Comparison of ENCODE assay signal across 8 cellular contexts in the genomic region with DNA sequence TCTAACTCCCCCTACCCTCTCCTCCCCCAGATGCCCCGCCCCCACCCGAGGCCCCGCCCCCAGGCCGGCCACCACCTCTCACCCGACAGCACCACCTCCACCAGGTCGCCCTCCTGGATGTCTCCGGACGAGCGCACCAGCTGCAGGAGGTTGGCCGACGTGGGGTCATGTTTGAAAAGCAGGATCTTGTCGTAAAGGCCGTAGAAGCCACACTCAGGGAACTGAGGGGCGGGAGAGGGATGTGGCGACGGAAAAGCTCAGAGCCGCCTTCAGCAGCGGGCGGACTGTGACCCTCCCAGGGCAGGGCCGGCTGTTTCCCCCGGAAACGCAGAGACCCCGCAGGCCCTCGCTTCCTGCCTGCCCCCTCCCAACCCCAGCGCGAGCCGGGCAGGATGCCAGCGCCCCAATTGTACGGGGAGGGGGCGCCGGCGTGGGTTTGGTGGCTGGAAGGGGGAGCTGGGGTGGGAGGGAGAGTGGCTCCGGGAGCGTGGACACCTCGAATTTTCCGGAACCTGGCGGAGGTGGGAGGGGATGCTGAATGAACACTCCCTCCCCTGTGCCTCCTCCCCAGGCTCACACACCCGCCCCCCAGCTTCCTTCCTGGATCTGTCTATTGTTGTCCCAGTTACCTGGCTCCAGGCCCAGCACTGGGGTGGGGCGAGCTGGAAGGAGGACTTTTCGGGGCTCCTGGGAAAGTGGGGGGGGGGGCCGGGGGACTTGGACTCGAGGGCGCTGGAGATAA. TPM values are rescaled to one million over a fixed set of nuclear protein-coding genes. Genes with fewer than 3 reads are reported as not detected.
DNase-seq lines count a peak whose midpoint lies in the region; ATAC-seq, FAIRE-seq and TF ChIP-seq lines count a peak whose summit lies in the region.

No MANE protein-coding gene starts in this region.

- no peaks in the 10 kb centered on the region for H3K9me3 ChIP-seq in kidney (ENCODE audit: control insufficient read depth in 1 of 2, low read length in 2 of 2)

- DNase-seq in GM12864 (ENCODE audit: low read depth) (no peak), NCI-H146 treated with DMSO at 0.1 percent for 48 hours (lab: John Stamatoyannopoulos, UW; ENCODE audit: unreplicated experiment) (peak; percentile 61), activated B cell treated with CpG ODN at 0.5 μM for 24 hours (peak; percentile 53), cardiac fibroblast (ENCODE audit: low read depth in 2 of 2) (peak; percentile 82 to 91), kidney (peak; percentile 97), NCI-H1930 (lab: John Stamatoyannopoulos, UW) (no peak)
- DNase-seq in stimulated activated CD4-positive, alpha-beta T cell treated with anti-CD3 and anti-CD28 coated beads, Interleukin-15, amount 100 ng/mL, for 24 hours, result peak; percentile 81

- H3K4me1 ChIP-seq in kidney (ENCODE audit: control insufficient read depth in 1 of 2, insufficient read depth in 1 of 2, low read depth in 1 of 2, low read length in 2 of 2), result peaks cover 10 to 15% of the 10 kb centered on the region in 2 donors

- peak overlapping the region; percentile 72 for H3K4me3 ChIP-seq in GM12864 (ENCODE audit: low read depth, low read length)
- peak overlapping the region; percentile 69 to 75 for H3K4me3 ChIP-seq in cardiac fibroblast (replicated peaks in 1 of 2; ENCODE audit: low read depth in 2 of 2, low read length in 2 of 2)
- peak overlapping the region; percentile 72 to 83 for H3K4me3 ChIP-seq in kidney (ENCODE audit: low read length in 2 of 2)

- peaks cover 42% of the 10 kb centered on the region for H3K36me3 Mint-ChIP-seq in activated B cell treated with CpG ODN at 0.5 μM for 24 hours (ENCODE audit: low read depth)

- peak overlapping the region; percentile 79 to 95 for H3K27ac ChIP-seq in kidney (ENCODE audit: low read depth in 2 of 2, low read length in 2 of 2)

- POLR2A ChIA-PET in activated B cell treated with CpG ODN at 0.5 μM for 24 hours (lab: Charles Lee), result interaction anchor here (0.5 to 4.0 kb wide), 24 partner anchors 7 to 417 kb away, joined by 3 to 50 read pairs (median 6); partner anchors contain the start of genes AP2S1, CALM3, DACT3 and FKRP

- peak overlapping the region; percentile 94 for H3K4me3 Mint-ChIP-seq in activated B cell treated with CpG ODN at 0.5 μM for 24 hours

- intact Hi-C loops in activated B cell treated with CpG ODN at 0.5 μM for 24 hours (cut with micrococcal nuclease) (loop anchor here (1.0 kb wide), 2 partner anchors 10 to 14 kb away; no protein-coding TSS in a partner anchor), kidney (cut with DNase I) (no loop called here)

- FAIRE-seq in kidney (lab: Jason Lieb, UNC), result no peak

- H3K36me3 ChIP-seq in kidney (ENCODE audit: control insufficient read depth in 1 of 2, insufficient read depth in 2 of 2, low read length in 2 of 2), result no peaks in the 10 kb centered on the region

- no peaks in the 10 kb centered on the region for H3K27me3 Mint-ChIP-seq in activated B cell treated with CpG ODN at 0.5 μM for 24 hours

- no peaks in the 10 kb centered on the region for H3K9me3 Mint-ChIP-seq in activated B cell treated with CpG ODN at 0.5 μM for 24 hours

- peak overlapping the region; percentile 48 to 92 for H3K9ac ChIP-seq in kidney (ENCODE audit: low read length in 2 of 2)

- H3K4me1 Mint-ChIP-seq in activated B cell treated with CpG ODN at 0.5 μM for 24 hours, result peaks cover 45% of the 10 kb centered on the region

- TF ChIP-seq CTCF in GM12864 (IDR thresholded peaks at IDR 0.05; ENCODE audit: low read depth, low read length, missing control alignments), result no peak
- no peak for TF ChIP-seq CTCF in activated B cell treated with CpG ODN at 0.5 μM for 24 hours (IDR thresholded peaks at IDR 0.05)
- TF ChIP-seq CTCF in cardiac fibroblast (IDR thresholded peaks at IDR 0.05; ENCODE audit: low read depth, low read length), result no peak
- TF ChIP-seq CTCF in kidney (IDR thresholded peaks at IDR 0.05; ENCODE audit: borderline replicate concordance, extremely low read depth, insufficient read depth), result no peak

- CTCF ChIA-PET in activated B cell treated with CpG ODN at 0.5 μM for 24 hours (lab: Charles Lee), result interaction anchor here (0.6 to 3.2 kb wide), 8 partner anchors 9 to 52 kb away, joined by 3 to 32 read pairs (median 4); no protein-coding TSS in a partner anchor

- ATAC-seq in activated B cell treated with CpG ODN at 0.5 μM for 24 hours (ENCODE audit: low read depth), result peak; percentile 8
- no peak for ATAC-seq in GM18907 (IDR thresholded peaks at IDR 0.05; ENCODE audit: unreplicated experiment)

- H3K27ac Mint-ChIP-seq in activated B cell treated with CpG ODN at 0.5 μM for 24 hours, result peak overlapping the region; percentile 97

RNA-seq across cellular contexts. Expression of gene PRKD2, which starts 3.0 kb away (rescaled TPM):
- 157 and 191 TPM in 2 replicates for total RNA-seq in activated B cell treated with CpG ODN at 0.5 μM for 24 hours
- total RNA-seq in kidney, result 69.8 TPM
- 26.7 TPM for polyA plus RNA-seq in kidney (ENCODE audit: insufficient read depth, low read depth, low replicate concordance)

RNA-seq across cellular contexts. Expression of gene FKRP, which starts 31.9 kb away (rescaled TPM):
- total RNA-seq in activated B cell treated with CpG ODN at 0.5 μM for 24 hours (28.3 and 35.8 TPM in 2 replicates), kidney (20.5 TPM)
- polyA plus RNA-seq in kidney (ENCODE audit: insufficient read depth, low read depth, low replicate concordance), result 11.8 TPM

RNA-seq across cellular contexts. Expression of gene STRN4, which starts 32.3 kb away (rescaled TPM):
- total RNA-seq in activated B cell treated with CpG ODN at 0.5 μM for 24 hours (83.9 and 90.4 TPM in 2 replicates), kidney (74.9 TPM)
- polyA plus RNA-seq in kidney (ENCODE audit: insufficient read depth, low read depth, low replicate concordance), result 31.5 TPM

RNA-seq across cellular contexts. Expression of gene DACT3, which starts 53.0 kb away (rescaled TPM):
- total RNA-seq in activated B cell treated with CpG ODN at 0.5 μM for 24 hours, result 0.49 and 0.75 TPM in 2 replicates
- 10.4 TPM for total RNA-seq in kidney
- polyA plus RNA-seq in kidney (ENCODE audit: insufficient read depth, low read depth, low replicate concordance), result 5.4 TPM

Comparison
In these comparisons a context has a peak if more than half of its experiments do, and no peak if none do; other contexts are left out.
1. DNase-seq: peak in NCI-H146 treated with DMSO at 0.1 percent for 48 hours (single experiment), activated B cell treated with CpG ODN at 0.5 μM for 24 hours (single experiment), cardiac fibroblast (2 of 2), kidney (single experiment) and stimulated activated CD4-positive, alpha-beta T cell treated with anti-CD3 and anti-CD28 coated beads, Interleukin-15, amount 100 ng/mL, for 24 hours (single experiment); none in GM12864 (single experiment) and NCI-H1930 (0 of 2).
2. Peak in every context shown above with its lines, with median percentiles within 50 percentile points of each other: H3K4me3 ChIP-seq.